In genomic region chr2:134181219-134181618, GRCh38 we compare ENCODE assay signal across 8 cellular contexts.
A peak's percentile ranks its signal among the peaks of the same experiment; 100 is the strongest.
DNase-seq lines count a peak whose midpoint lies in the region; ATAC-seq, FAIRE-seq and TF ChIP-seq lines count a peak whose summit lies in the region.

No MANE protein-coding gene starts in this region.

- TF ChIP-seq POLR2A in H54 (IDR thresholded peaks at IDR 0.05; ENCODE audit: low read depth, low read length): no peak

- H3K27me3 ChIP-seq in DND-41 (ENCODE audit: insufficient read depth, low read length, poor library complexity) (no peaks in the 10 kb centered on the region), GM23338 (ENCODE audit: insufficient read depth) (no peaks in the 10 kb centered on the region)

- H3K4me2 ChIP-seq in DND-41 (ENCODE audit: insufficient read depth, low read length) (no peak overlapping the region), GM23338 (no peak overlapping the region)

- FAIRE-seq in H54 (lab: Jason Lieb, UNC): no peak

- ATAC-seq in DND-41 (ENCODE audit: insufficient read depth, low read depth): peak; percentile 71
- ATAC-seq in GM21390 (IDR thresholded peaks at IDR 0.05; ENCODE audit: unreplicated experiment): peak; percentile 59
- ATAC-seq in GM23338: no peak

- H3K4me3 ChIP-seq in DND-41 (ENCODE audit: low read depth in 1 of 2, low read length in 2 of 2) (no peak overlapping the region), GM23338 (no peak overlapping the region)

- H3K79me2 ChIP-seq in DND-41 (ENCODE audit: insufficient read depth, low read length) (peaks cover 83% of the 10 kb centered on the region), GM23338 (replicated peaks; ENCODE audit: insufficient read depth) (peaks cover 72% of the 10 kb centered on the region)

- peaks cover 10% of the 10 kb centered on the region for H3K4me1 ChIP-seq in DND-41 (ENCODE audit: insufficient read depth, low read length)
- H3K4me1 ChIP-seq in GM23338 (ENCODE audit: insufficient read depth): peaks cover 32% of the 10 kb centered on the region

- H3K27me3 Mint-ChIP-seq in GM23338 (ENCODE audit: insufficient read depth, low read depth, poor library complexity): peaks cover 2% of the 10 kb centered on the region

- TF ChIP-seq CTCF in DND-41 (IDR thresholded peaks at IDR 0.05; ENCODE audit: borderline replicate concordance, extremely low read depth, low read length, poor library complexity, severe bottlenecking) (no peak), GM23338 (conservative IDR thresholded peaks at IDR 0.05; ENCODE audit: low read depth in 2 of 2) (no peak)

- H3K36me3 Mint-ChIP-seq in GM23338 (ENCODE audit: low read depth): peaks cover 3% of the 10 kb centered on the region; the same call in 1 of the 3 replicates

- H3K27ac ChIP-seq in DND-41 (ENCODE audit: low read length): 0 out of 2 replicates have a peak overlapping the region, but pooled peaks have one; percentile 23
- H3K27ac ChIP-seq in GM23338 (ENCODE audit: low read depth): no peak overlapping the region

- H3K36me3 ChIP-seq in DND-41 (ENCODE audit: insufficient read depth, low read length): 0 out of 2 replicates have a peak, but pooled peaks cover 5% of the 10 kb centered on the region
- no peaks in the 10 kb centered on the region for H3K36me3 ChIP-seq in GM23338 (ENCODE audit: insufficient read depth)

- no peaks in the 10 kb centered on the region for H3K9me3 ChIP-seq in DND-41 (ENCODE audit: insufficient read depth, low read length, severe bottlenecking)

- no peak overlapping the region for H3K4me3 Mint-ChIP-seq in GM23338

- DNase-seq in DND-41 (peak; percentile 49), NCI-H510A treated with DMSO at 0.1 percent for 48 hours (lab: John Stamatoyannopoulos, UW) (peak; percentile 71), dermis blood vessel endothelial cell (peak; percentile 69), NCI-H82 (lab: John Stamatoyannopoulos, UW) (no peak), NCI-H2227 treated with DMSO at 0.1 percent for 48 hours (lab: John Stamatoyannopoulos, UW) (no peak), H54 (ENCODE audit: insufficient read length, low spot score) (no peak), GM23338 (ENCODE audit: low spot score) (no peak)

- no peak overlapping the region for H3K9ac ChIP-seq in DND-41 (ENCODE audit: low read depth, low read length)

- H3K9me3 Mint-ChIP-seq in GM23338: no peaks in the 10 kb centered on the region

- no peaks in the 10 kb centered on the region for H3F3A ChIP-seq in GM23338 (replicated peaks; ENCODE audit: low read depth)

- peaks cover 48% of the 10 kb centered on the region for H4K20me1 ChIP-seq in DND-41 (ENCODE audit: insufficient read depth, low read length)
- peaks cover 13% of the 10 kb centered on the region for H4K20me1 ChIP-seq in GM23338 (replicated peaks; ENCODE audit: insufficient read depth)

- H3K4me1 Mint-ChIP-seq in GM23338: peaks cover 62% of the 10 kb centered on the region

- H3K9me2 ChIP-seq in GM23338 (ENCODE audit: insufficient read depth): no peaks in the 10 kb centered on the region

- no peak overlapping the region for H3K27ac Mint-ChIP-seq in GM23338

- H2AFZ ChIP-seq in DND-41 (ENCODE audit: low read depth, low read length) (no peak overlapping the region), GM23338 (no peak overlapping the region)

TF ChIP-seq in GM23338, 12 proteins besides CTCF, POLR2A, EP300 and RAD21 (continues in another document):
- TF ChIP-seq STAT1 (IDR thresholded peaks at IDR 0.05; ENCODE audit: unreplicated experiment) (no peak), ZNF114 (CRISPR knock-in tag; IDR thresholded peaks at IDR 0.05) (no peak), REST (IDR thresholded peaks at IDR 0.05; ENCODE audit: unreplicated experiment) (no peak), JUNB (IDR thresholded peaks at IDR 0.05; ENCODE audit: unreplicated experiment) (no peak), NANOG (IDR thresholded peaks at IDR 0.05; ENCODE audit: borderline replicate concordance) (no peak), EZH2phosphoT487 (IDR thresholded peaks at IDR 0.05; ENCODE audit: unreplicated experiment) (no peak), CREB1 (CRISPR knock-in tag; IDR thresholded peaks at IDR 0.05; ENCODE audit: low read depth) (no peak), POLR2AphosphoS5 (IDR thresholded peaks at IDR 0.05; ENCODE audit: low read depth) (no peak), EZH2 (IDR thresholded peaks at IDR 0.05; ENCODE audit: low read depth, unreplicated experiment) (no peak), ZNF331 (CRISPR knock-in tag; IDR thresholded peaks at IDR 0.05; ENCODE audit: low read depth) (no peak)
- TF ChIP-seq, protein P1, sequence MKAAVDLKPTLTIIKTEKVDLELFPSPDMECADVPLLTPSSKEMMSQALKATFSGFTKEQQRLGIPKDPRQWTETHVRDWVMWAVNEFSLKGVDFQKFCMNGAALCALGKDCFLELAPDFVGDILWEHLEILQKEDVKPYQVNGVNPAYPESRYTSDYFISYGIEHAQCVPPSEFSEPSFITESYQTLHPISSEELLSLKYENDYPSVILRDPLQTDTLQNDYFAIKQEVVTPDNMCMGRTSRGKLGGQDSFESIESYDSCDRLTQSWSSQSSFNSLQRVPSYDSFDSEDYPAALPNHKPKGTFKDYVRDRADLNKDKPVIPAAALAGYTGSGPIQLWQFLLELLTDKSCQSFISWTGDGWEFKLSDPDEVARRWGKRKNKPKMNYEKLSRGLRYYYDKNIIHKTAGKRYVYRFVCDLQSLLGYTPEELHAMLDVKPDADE (IDR thresholded peaks at IDR 0.05): no peak

Comparison
In these comparisons a context has a peak if more than half of its experiments do, and no peak if none do; other contexts are left out.
1. DNase-seq: peak in DND-41 (single experiment), NCI-H510A treated with DMSO at 0.1 percent for 48 hours (single experiment) and dermis blood vessel endothelial cell (single experiment); none in NCI-H82 (single experiment), NCI-H2227 treated with DMSO at 0.1 percent for 48 hours (single experiment), H54 (single experiment) and GM23338 (single experiment).